ENCODE assay signal across 1 cellular context in the genomic region with DNA sequence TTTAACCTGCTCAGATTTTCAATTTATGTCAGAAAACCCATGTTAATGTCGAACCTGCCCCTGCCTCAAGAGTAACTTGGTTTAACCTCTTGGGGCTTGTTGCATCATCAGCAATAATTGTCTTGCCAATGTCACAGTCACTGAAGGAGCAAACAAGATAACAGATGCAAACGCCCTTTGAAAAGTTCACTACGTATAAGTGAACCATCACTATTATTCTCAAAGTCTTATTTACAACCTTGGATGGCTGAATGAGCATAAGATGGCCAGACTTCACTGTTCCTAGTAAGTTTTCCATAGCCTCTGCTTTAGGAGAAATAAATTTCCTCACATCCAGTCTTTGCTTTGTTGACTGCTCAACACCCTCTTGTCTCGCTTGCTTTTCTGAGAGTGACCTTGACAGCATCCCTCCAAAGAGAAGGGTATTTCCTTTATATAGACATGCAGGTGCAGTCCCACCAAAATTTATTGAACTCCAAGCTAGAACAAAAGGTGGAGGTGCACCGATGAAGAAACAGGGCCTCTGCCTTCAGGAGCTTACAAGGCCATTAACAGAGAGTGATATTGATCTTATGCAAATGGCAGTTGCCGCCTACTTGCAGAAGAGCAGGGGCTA.
TF ChIP-seq lines count a peak whose summit lies in the region.

No MANE protein-coding gene starts in this region.

TF ChIP-seq in HEK293, 187 proteins besides CTCF, POLR2A, EP300 and RAD21 (continued from another document):
- TF ChIP-seq AEBP2 (tag by site-specific recombination; IDR thresholded peaks at IDR 0.05; ENCODE audit: borderline replicate concordance) = no peak
- TF ChIP-seq ZNF639 (tag by site-specific recombination; IDR thresholded peaks at IDR 0.05) = 0 out of 2 replicates have a peak, but pooled peaks have one; percentile 13
- TF ChIP-seq, protein P1, sequence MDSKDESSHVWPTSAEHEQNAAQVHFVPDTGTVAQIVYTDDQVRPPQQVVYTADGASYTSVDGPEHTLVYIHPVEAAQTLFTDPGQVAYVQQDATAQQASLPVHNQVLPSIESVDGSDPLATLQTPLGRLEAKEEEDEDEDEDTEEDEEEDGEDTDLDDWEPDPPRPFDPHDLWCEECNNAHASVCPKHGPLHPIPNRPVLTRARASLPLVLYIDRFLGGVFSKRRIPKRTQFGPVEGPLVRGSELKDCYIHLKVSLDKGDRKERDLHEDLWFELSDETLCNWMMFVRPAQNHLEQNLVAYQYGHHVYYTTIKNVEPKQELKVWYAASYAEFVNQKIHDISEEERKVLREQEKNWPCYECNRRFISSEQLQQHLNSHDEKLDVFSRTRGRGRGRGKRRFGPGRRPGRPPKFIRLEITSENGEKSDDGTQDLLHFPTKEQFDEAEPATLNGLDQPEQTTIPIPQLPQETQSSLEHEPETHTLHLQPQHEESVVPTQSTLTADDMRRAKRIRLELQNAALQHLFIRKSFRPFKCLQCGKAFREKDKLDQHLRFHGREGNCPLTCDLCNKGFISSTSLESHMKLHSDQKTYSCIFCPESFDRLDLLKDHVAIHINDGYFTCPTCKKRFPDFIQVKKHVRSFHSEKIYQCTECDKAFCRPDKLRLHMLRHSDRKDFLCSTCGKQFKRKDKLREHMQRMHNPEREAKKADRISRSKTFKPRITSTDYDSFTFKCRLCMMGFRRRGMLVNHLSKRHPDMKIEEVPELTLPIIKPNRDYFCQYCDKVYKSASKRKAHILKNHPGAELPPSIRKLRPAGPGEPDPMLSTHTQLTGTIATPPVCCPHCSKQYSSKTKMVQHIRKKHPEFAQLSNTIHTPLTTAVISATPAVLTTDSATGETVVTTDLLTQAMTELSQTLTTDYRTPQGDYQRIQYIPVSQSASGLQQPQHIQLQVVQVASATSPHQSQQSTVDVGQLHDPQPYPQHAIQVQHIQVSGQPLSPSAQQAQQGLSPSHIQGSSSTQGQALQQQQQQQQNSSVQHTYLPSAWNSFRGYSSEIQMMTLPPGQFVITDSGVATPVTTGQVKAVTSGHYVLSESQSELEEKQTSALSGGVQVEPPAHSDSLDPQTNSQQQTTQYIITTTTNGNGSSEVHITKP (tag by site-specific recombination; IDR thresholded peaks at IDR 0.05) = no peak
